ENCODE assay signal across 10 cellular contexts in the genomic region with DNA sequence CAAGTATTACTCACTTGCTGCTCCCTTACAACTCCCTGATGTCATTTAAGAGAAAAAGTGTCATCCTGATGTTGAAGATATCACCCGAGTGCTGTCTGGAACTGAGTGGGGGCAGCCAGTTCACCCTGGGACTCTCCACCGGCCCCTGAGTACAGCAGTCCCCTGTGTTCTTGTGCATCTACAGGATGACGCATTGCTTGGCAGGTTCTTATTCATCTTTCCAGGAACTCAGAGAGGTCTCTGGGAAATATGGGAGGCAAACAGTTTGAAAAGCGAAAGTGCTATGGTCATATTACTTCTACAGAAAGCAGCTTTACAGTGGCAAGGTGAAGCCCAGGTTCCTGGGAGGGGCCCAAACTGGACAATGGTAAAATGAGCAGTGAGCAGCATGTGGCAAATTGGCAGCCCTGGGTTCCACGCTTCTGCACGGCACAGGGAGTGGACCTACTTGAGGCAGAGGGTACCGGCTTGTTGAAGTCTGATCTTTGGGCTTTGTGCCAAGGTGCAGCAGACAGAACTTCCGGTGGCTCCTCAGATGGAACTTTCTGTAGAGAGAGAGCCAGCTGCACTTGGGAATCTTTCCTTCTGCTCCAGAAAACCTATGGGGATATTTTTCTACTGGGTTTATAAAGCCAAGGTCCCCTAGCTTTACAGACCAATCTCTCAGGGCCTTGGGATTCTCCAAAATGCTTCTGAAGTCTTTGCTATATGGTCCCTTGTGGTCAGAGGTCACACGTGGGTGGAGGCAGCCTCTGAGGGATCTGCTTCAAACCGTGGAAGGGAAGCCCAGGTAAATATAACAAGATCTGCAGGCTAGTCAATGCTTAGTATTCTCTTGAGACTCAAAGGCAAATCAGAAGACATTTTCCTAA.
DNase-seq lines count a peak whose midpoint lies in the region; ATAC-seq lines count a peak whose summit lies in the region.
"Had no signal": no experiment of that assay in that cellular context is flagged by ENCODE, and none has a peak within 500 bp of the region (broad histone marks: within the 10 kb centered on the region; RNA-seq: fewer than 3 reads in every experiment).

No MANE protein-coding gene starts in this region.

- peaks cover 10% of the 10 kb centered on the region for H3K36me3 Mint-ChIP-seq in activated CD4-positive, alpha-beta T cell treated with anti-CD3 and anti-CD28 coated beads, Interleukin-2, amount 10 ng/mL, durations not matched to agents 24 days and 14 days (ENCODE audit: low read depth)
- H3K36me3 Mint-ChIP-seq: immature natural killer cell had no signal

- in situ Hi-C loops in KBM-7 (cut with MboI; ENCODE audit: low pct_unique_long_range_greater_than_20kb, low sequenced_read_pairs), result no loop called here

- H3K9me3 ChIP-seq in aorta (ENCODE audit: control insufficient read depth, low read length), result peaks cover 2% of the 10 kb centered on the region

- WGBS in aorta, 2 donors, result 29 to 32% methylated on average over 10 of the region's 10 CpGs

- peaks cover 66% of the 10 kb centered on the region for H3K4me1 Mint-ChIP-seq in activated CD4-positive, alpha-beta T cell treated with anti-CD3 and anti-CD28 coated beads, Interleukin-2, amount 10 ng/mL, durations not matched to agents 24 days and 14 days

- intact Hi-C loops in activated CD4-positive, alpha-beta T cell treated with anti-CD3 and anti-CD28 coated beads, Interleukin-2, amount 10 ng/mL, durations not matched to agents 24 days and 14 days (cut with micrococcal nuclease), result loop anchor here (1.0 kb wide), 8 partner anchors 8 to 60 kb away; no protein-coding TSS in a partner anchor
- intact Hi-C loops in aorta (cut with DNase I), result no loop called here

- no peak overlapping the region for H3K4me3 ChIP-seq in aorta (ENCODE audit: low read length in 2 of 2)
- H3K4me3 ChIP-seq: cardiac muscle cell had no signal

- ATAC-seq in aorta (ENCODE audit: low FRiP score), result no peak

- H3K36me3 ChIP-seq in aorta (ENCODE audit: control insufficient read depth in 1 of 2, insufficient read depth in 2 of 2, low read length in 1 of 2), result no peaks in the 10 kb centered on the region
- H3K36me3 ChIP-seq: cardiac muscle cell had no signal

- no peaks in the 10 kb centered on the region for H3K4me1 ChIP-seq in aorta (ENCODE audit: control insufficient read depth in 1 of 2, insufficient read depth in 2 of 2, low read length in 2 of 2)

- peak overlapping the region; percentile 54 for H3K4me3 Mint-ChIP-seq in activated CD4-positive, alpha-beta T cell treated with anti-CD3 and anti-CD28 coated beads, Interleukin-2, amount 10 ng/mL, durations not matched to agents 24 days and 14 days

- peaks cover 4% of the 10 kb centered on the region for H3K9me3 Mint-ChIP-seq in activated CD4-positive, alpha-beta T cell treated with anti-CD3 and anti-CD28 coated beads, Interleukin-2, amount 10 ng/mL, durations not matched to agents 24 days and 14 days
- H3K9me3 Mint-ChIP-seq: immature natural killer cell had no signal

- DNase-seq in KBM-7, result peak; percentile 32
- peak; percentile 88 for DNase-seq in activated CD4-positive, alpha-beta T cell treated with anti-CD3 and anti-CD28 coated beads, Interleukin-2, amount 10 ng/mL, durations not matched to agents 24 days and 14 days
- peak; percentile 42 for DNase-seq in effector CD4-positive, alpha-beta T cell
- DNase-seq in stimulated activated CD4-positive, alpha-beta T cell treated with anti-CD3 and anti-CD28 coated beads, Interleukin-4, amount 100 ng/mL, for 4 hours, result peak; percentile 67 to 90
- DNase-seq in SKM-1 (lab: John Stamatoyannopoulos, UW; ENCODE audit: unreplicated experiment), result no peak
- no peak for DNase-seq in aorta
- DNase-seq in SKM-1 treated with dmso at 0.1 percent for 144 hours (lab: John Stamatoyannopoulos, UW; ENCODE audit: unreplicated experiment), result no peak
- no peak for DNase-seq in kidney glomerular epithelial cell (lab: John Stamatoyannopoulos, UW)

- no peaks in the 10 kb centered on the region for H3K27me3 Mint-ChIP-seq in activated CD4-positive, alpha-beta T cell treated with anti-CD3 and anti-CD28 coated beads, Interleukin-2, amount 10 ng/mL, durations not matched to agents 24 days and 14 days

- peak overlapping the region; percentile 91 for H3K27ac Mint-ChIP-seq in activated CD4-positive, alpha-beta T cell treated with anti-CD3 and anti-CD28 coated beads, Interleukin-2, amount 10 ng/mL, durations not matched to agents 24 days and 14 days
- H3K27ac Mint-ChIP-seq: immature natural killer cell had no signal

- H3K27ac ChIP-seq in aorta (ENCODE audit: low read depth in 1 of 2, low read length in 2 of 2), result no peak overlapping the region
- H3K27ac ChIP-seq: cardiac muscle cell had no signal

- no peaks in the 10 kb centered on the region for H3K27me3 ChIP-seq in aorta (ENCODE audit: control insufficient read depth in 1 of 2, insufficient read depth in 2 of 2, low read length in 1 of 2)
- H3K27me3 ChIP-seq: cardiac muscle cell had no signal

Comparison
In these comparisons a context has a peak if more than half of its experiments do, and no peak if none do; other contexts are left out.
1. DNase-seq: peak in KBM-7 (single experiment), activated CD4-positive, alpha-beta T cell treated with anti-CD3 and anti-CD28 coated beads, Interleukin-2, amount 10 ng/mL, durations not matched to agents 24 days and 14 days (single experiment), effector CD4-positive, alpha-beta T cell (single experiment) and stimulated activated CD4-positive, alpha-beta T cell treated with anti-CD3 and anti-CD28 coated beads, Interleukin-4, amount 100 ng/mL, for 4 hours (2 of 2); none in SKM-1 (single experiment), aorta (0 of 2), SKM-1 treated with dmso at 0.1 percent for 144 hours (single experiment) and kidney glomerular epithelial cell (single experiment).